ENCODE assay signal across 1 cellular context in genomic region chr7:35505031-35505430, GRCh38.
TF ChIP-seq lines count a peak whose summit lies in the region.

No MANE protein-coding gene starts in this region.

TF ChIP-seq in liver, 16 proteins besides CTCF, POLR2A, EP300 and RAD21 (continued from another document):
- no peak for TF ChIP-seq REST (IDR thresholded peaks at IDR 0.05)
